ENCODE assay signal across 8 cellular contexts in genomic region chr14:100306506-100307214, GRCh38.
DNase-seq lines count a peak whose midpoint lies in the region; ATAC-seq and TF ChIP-seq lines count a peak whose summit lies in the region.

No MANE protein-coding gene starts in this region.

- H3K4me3 ChIP-seq in brain microvascular endothelial cell (ENCODE audit: low read depth, low read length) (peak overlapping the region; percentile 75), iPS-18a (ENCODE audit: low read length) (peak overlapping the region; percentile 84), skeletal muscle cell (ENCODE audit: low read depth, low read length) (peak overlapping the region; percentile 84)

- H3K27ac ChIP-seq in brain microvascular endothelial cell (no peak overlapping the region), iPS-18a (ENCODE audit: low read length) (peak overlapping the region; percentile 64)

- H3K9me3 ChIP-seq in iPS-18a (ENCODE audit: control insufficient read depth, low read depth, low read length): no peaks in the 10 kb centered on the region

- peak overlapping the region; percentile 90 for H3K9ac ChIP-seq in iPS-18a (ENCODE audit: low read length)

- H3K36me3 ChIP-seq in brain microvascular endothelial cell (replicated peaks): no peaks in the 10 kb centered on the region
- no peaks in the 10 kb centered on the region for H3K36me3 ChIP-seq in iPS-18a (ENCODE audit: control insufficient read depth, low read depth, low read length)

- no peaks in the 10 kb centered on the region for H3K27me3 ChIP-seq in brain microvascular endothelial cell (replicated peaks)
- H3K27me3 ChIP-seq in iPS-18a (ENCODE audit: control insufficient read depth, insufficient read depth, low read length): peaks cover 7% of the 10 kb centered on the region

- peak; percentile 41 for DNase-seq in NK-92 treated with Interleukin-12 subunit alpha and Interleukin-12 subunit beta, amount 100 ng/mL, for 24 hours (lab: John Stamatoyannopoulos, UW)
- no peak for DNase-seq in NK-92 (lab: John Stamatoyannopoulos, UW; ENCODE audit: unreplicated experiment)
- DNase-seq in NCI-H2081 treated with DMSO at 0.1 percent for 48 hours (lab: John Stamatoyannopoulos, UW): peak; percentile 73
- peak; percentile 91 for DNase-seq in UCSD-AML1 (lab: John Stamatoyannopoulos, UW; ENCODE audit: unreplicated experiment)
- DNase-seq in brain microvascular endothelial cell: peak; percentile 59
- peak; percentile 53 for DNase-seq in skeletal muscle cell (ENCODE audit: low read depth)

- peak; percentile 84 for ATAC-seq in HG02973 (IDR thresholded peaks at IDR 0.05; ENCODE audit: unreplicated experiment)

- in situ Hi-C loops in brain microvascular endothelial cell (cut with HindIII; ENCODE audit: low pct_ligation_motif_present, low sequenced_read_pairs): no loop called here

- TF ChIP-seq CTCF in brain microvascular endothelial cell (IDR thresholded peaks at IDR 0.05; ENCODE audit: low read depth, low read length, missing control alignments): no peak

- H3K4me1 ChIP-seq in iPS-18a (ENCODE audit: control insufficient read depth, low read depth, low read length): peaks cover 5% of the 10 kb centered on the region
